ENCODE assay signal across 8 cellular contexts in the genomic region with DNA sequence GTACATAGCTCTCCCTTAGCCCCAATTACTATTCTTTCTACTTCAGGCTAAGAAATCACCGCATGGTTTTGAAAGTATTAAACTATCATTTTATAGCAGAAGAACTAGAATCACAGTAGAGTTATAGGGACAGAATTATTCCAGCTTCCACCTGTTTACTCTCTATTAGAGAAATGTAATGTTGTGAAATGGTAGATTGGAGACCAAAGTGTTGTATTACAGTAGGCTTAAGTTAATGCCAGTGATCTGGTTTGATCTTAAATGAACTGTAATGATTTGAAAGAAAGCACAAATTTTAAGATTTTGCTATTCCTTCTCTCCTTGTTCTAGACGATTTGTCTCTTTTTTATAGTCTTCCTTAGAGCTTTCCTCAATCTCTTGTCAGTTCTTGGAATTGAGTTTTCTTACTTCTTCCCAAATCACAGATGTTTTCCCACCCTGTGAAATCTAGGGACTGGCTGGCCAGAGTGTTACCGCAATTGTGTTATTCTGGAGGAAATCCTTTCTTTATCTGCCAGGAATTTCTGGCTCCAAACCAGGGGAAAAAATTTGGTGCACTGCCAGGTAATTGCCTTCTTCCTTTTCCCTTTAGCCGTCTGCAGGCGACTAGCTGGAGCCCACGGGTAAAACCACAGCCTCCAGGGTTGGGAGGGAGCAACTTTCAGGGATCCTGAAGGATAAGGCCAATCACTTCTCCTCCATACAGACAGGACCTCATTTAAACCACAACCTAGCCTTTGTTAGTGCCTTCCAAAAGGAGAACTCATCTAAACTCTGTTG. TPM values are rescaled to one million over a fixed set of nuclear protein-coding genes. Genes with fewer than 3 reads are reported as not detected.
A peak's percentile ranks its signal among the peaks of the same experiment; 100 is the strongest.
DNase-seq lines count a peak whose midpoint lies in the region; ATAC-seq lines count a peak whose summit lies in the region.

No MANE protein-coding gene starts in this region.

- peak overlapping the region; percentile 46 for H3K27ac ChIP-seq in SJSA1

- intact Hi-C loops in sciatic nerve (cut with DNase I) = no loop called here

- H3K27me3 ChIP-seq in SJSA1 (replicated peaks) = no peaks in the 10 kb centered on the region

- peak; percentile 84 for DNase-seq in GM04504 (ENCODE audit: low read depth)
- DNase-seq in SJSA1 (ENCODE audit: low read depth in 1 of 2, low spot score in 2 of 2) = peak; percentile 90 to 96
- peak; percentile 97 for DNase-seq in glomerular endothelial cell (ENCODE audit: extremely low read depth, low read depth, low spot score)
- DNase-seq in sciatic nerve (ENCODE audit: low spot score) = peak; percentile 85
- no peak for DNase-seq in T-cell
- no peak for DNase-seq in cerebellar nuclear complex (lab: John Stamatoyannopoulos, UW)
- no peak for DNase-seq in AML-193 (lab: John Stamatoyannopoulos, UW)

- no peaks in the 10 kb centered on the region for H3K27me3 Mint-ChIP-seq in T-cell

- no peaks in the 10 kb centered on the region for H3K9me3 ChIP-seq in SJSA1 (replicated peaks)

- POLR2A ChIA-PET in T-cell (lab: Charles Lee) = no interaction called here

- no peak overlapping the region for H3K4me3 Mint-ChIP-seq in T-cell

- H3K36me3 Mint-ChIP-seq in T-cell = peaks cover 4% of the 10 kb centered on the region

- no peaks in the 10 kb centered on the region for H3K4me1 Mint-ChIP-seq in T-cell

- peaks cover 22% of the 10 kb centered on the region for H3K4me1 ChIP-seq in SJSA1 (replicated peaks)

- H3K9me3 Mint-ChIP-seq in T-cell = no peaks in the 10 kb centered on the region

- peak; percentile 95 for ATAC-seq in sciatic nerve
- no peak for ATAC-seq in T-cell (replicated peaks in 1 of 4)
- ATAC-seq in HG03571 (IDR thresholded peaks at IDR 0.05; ENCODE audit: unreplicated experiment) = no peak

- CTCF ChIA-PET in T-cell (lab: Charles Lee) = no interaction called here

- no peak overlapping the region for H3K27ac Mint-ChIP-seq in T-cell

- H3K4me3 ChIP-seq in SJSA1 = no peak overlapping the region

- H3K36me3 ChIP-seq in SJSA1 = 0 out of 2 replicates have a peak, but pooled peaks cover 1% of the 10 kb centered on the region

RNA-seq across cellular contexts. Expression of a gene that starts 51.7 kb away (rescaled TPM):
- total RNA-seq in SJSA1 (2014; rRNA removed; shearing (Covaris generic)) = 102 and 173 TPM in 2 replicates
- 31.4 and 65.0 TPM in 2 replicates for total RNA-seq in glomerular endothelial cell
- total RNA-seq in sciatic nerve = 66.0 TPM
- total RNA-seq in T-cell = 100 to 1,000 TPM in 4 of 5 donors, 10 to 100 TPM in 1; 99.8 to 218 (median 117) TPM

RNA-seq across cellular contexts. Expression of a gene that starts 58.9 kb away (rescaled TPM):
- 19.4 and 35.5 TPM in 2 replicates for total RNA-seq in SJSA1 (2014; rRNA removed; shearing (Covaris generic))
- total RNA-seq in glomerular endothelial cell (101 and 141 TPM in 2 replicates), sciatic nerve (82.7 TPM), T-cell (10 to 100 TPM; 15.1 to 20.9 (median 17.1) TPM)

Comparison
In these comparisons a context has a peak if more than half of its experiments do, and no peak if none do; other contexts are left out.
1. DNase-seq: peak in GM04504 (single experiment), SJSA1 (2 of 2), glomerular endothelial cell (single experiment) and sciatic nerve (single experiment); none in T-cell (0 of 34), cerebellar nuclear complex (0 of 2) and AML-193 (0 of 2).